ENCODE assay signal across 26 cellular contexts in the genomic region with DNA sequence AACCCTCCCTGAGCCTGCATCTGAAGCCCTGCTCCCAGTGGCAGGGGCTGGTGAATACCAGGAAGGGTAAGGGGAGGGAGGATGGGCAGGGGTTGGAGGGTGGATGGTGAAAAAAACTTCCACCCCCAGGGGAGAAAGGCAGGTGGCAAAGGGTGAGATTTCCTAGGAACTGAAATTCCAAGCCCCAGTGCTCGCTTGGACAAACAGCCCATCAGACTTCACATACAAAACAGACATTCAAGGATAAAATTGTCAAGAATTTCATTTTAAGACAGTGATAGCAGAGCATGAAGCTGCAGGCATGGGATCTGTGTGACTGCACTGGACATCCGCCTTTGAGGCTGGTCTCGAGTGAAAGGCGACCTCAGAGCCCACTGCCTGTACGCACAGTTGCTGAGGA.
"Had no signal": no experiment of that assay in that cellular context is flagged by ENCODE, and none has a peak within 500 bp of the region (broad histone marks: within the 10 kb centered on the region; RNA-seq: fewer than 3 reads in every experiment).

No MANE protein-coding gene starts in this region.

- H3K27ac Mint-ChIP-seq: naive B cell; naive thymus-derived CD8-positive, alpha-beta T cell; natural killer cell treated with Interleukin-12 subunit alpha and Interleukin-12 subunit beta and Interleukin-15 and Interleukin-18, amount 100 ng/mL, for 72 hours; nephron progenitor cell; stimulated activated effector memory CD8-positive, alpha-beta T cell treated with anti-CD3 and anti-CD28 coated beads, Interleukin-12 subunit alpha, Interleukin-12 subunit beta, amount 100 ng/mL, for 72 hours; stimulated activated naive B cell treated with anti-CD40 and anti-IgM and Interleukin-4, amounts not matched to agents 10 μg/mL and 1 μg/mL and 100 μg/mL, for 72 hours; stimulated activated naive CD8-positive, alpha-beta T cell treated with anti-CD3 and anti-CD28 coated beads, Interleukin-15, Interleukin-2, amounts not matched to agents 100 ng/mL and 50 ng/mL, for 24 hours had no signal

- H3K9me3 Mint-ChIP-seq: naive thymus-derived CD8-positive, alpha-beta T cell; natural killer cell treated with Interleukin-12 subunit alpha and Interleukin-12 subunit beta and Interleukin-15 and Interleukin-18, amount 100 ng/mL, for 72 hours; nephron progenitor cell; neural crest cell; stimulated activated effector memory CD8-positive, alpha-beta T cell treated with anti-CD3 and anti-CD28 coated beads, Interleukin-12 subunit alpha, Interleukin-12 subunit beta, amount 100 ng/mL, for 72 hours had no signal

- H3K36me3 Mint-ChIP-seq: naive B cell; naive thymus-derived CD8-positive, alpha-beta T cell; natural killer cell treated with Interleukin-12 subunit alpha and Interleukin-12 subunit beta and Interleukin-15 and Interleukin-18, amount 100 ng/mL, for 72 hours; stimulated activated effector memory CD8-positive, alpha-beta T cell treated with anti-CD3 and anti-CD28 coated beads, Interleukin-12 subunit alpha, Interleukin-12 subunit beta, amount 100 ng/mL, for 72 hours; stimulated activated naive B cell treated with anti-CD40 and anti-IgM and Interleukin-4, amounts not matched to agents 10 μg/mL and 1 μg/mL and 100 μg/mL, for 72 hours had no signal

- H3K9me3 ChIP-seq: neutrophil, pancreas, prostate gland, right lobe of liver, sigmoid colon, stomach, thoracic aorta, thyroid gland, tibial nerve, upper lobe of left lung had no signal

- H3K27ac ChIP-seq: neutrophil, pancreas, prostate gland, right lobe of liver, sigmoid colon, stomach, thoracic aorta, thyroid gland, tibial nerve, upper lobe of left lung had no signal

- H3K4me1 ChIP-seq: pancreas, prostate gland, right lobe of liver, sigmoid colon, stomach, thyroid gland, tibial nerve, upper lobe of left lung had no signal

- H3K27me3 ChIP-seq: neutrophil, pancreas, right lobe of liver, sigmoid colon, thyroid gland, tibial nerve, upper lobe of left lung had no signal

- H3K36me3 ChIP-seq: neutrophil, pancreas, prostate gland, right lobe of liver, sigmoid colon, stomach, thoracic aorta, thyroid gland, tibial nerve, upper lobe of left lung had no signal

- H3K27me3 Mint-ChIP-seq: stimulated activated naive B cell treated with anti-CD40 and anti-IgM and Interleukin-4, amounts not matched to agents 10 μg/mL and 1 μg/mL and 100 μg/mL, for 72 hours had no signal

- DNase-seq: naive B cell; naive thymus-derived CD8-positive, alpha-beta T cell; nephron progenitor cell; pancreas; right cardiac atrium; right lobe of liver; sigmoid colon; small intestine; stimulated activated CD4-positive, alpha-beta T cell treated with anti-CD3 and anti-CD28 coated beads, Interleukin-15, amount 100 ng/mL, for 24 hours; stimulated activated CD4-positive, alpha-beta T cell treated with anti-CD3 and anti-CD28 coated beads, Interleukin-2, amount 100 ng/mL, for 24 hours; stimulated activated CD4-positive, alpha-beta T cell treated with anti-CD3 and anti-CD28 coated beads, Interleukin-2, amount 100 ng/mL, for 48 hours; stimulated activated CD4-positive, alpha-beta T cell treated with anti-CD3 and anti-CD28 coated beads, Interleukin-4, amount 100 ng/mL, for 24 hours; stimulated activated naive B cell treated with anti-CD40 and anti-IgM and Interleukin-4, amounts not matched to agents 10 μg/mL and 1 μg/mL and 100 μg/mL, for 72 hours; stimulated activated naive CD4-positive, alpha-beta T cell treated with Interleukin-2 at 50 U/mL for 16 hours; stomach; thyroid gland; trophoblast cell had no signal

- ATAC-seq: naive thymus-derived CD8-positive, alpha-beta T cell; natural killer cell treated with Interleukin-12 subunit alpha and Interleukin-12 subunit beta and Interleukin-15 and Interleukin-18, amount 100 ng/mL, for 72 hours; pancreas; right lobe of liver; stimulated activated naive B cell treated with anti-CD40 and anti-IgM and Interleukin-4, amounts not matched to agents 10 μg/mL and 1 μg/mL and 100 μg/mL, for 72 hours had no signal

- H3K4me3 Mint-ChIP-seq: naive B cell; naive thymus-derived CD8-positive, alpha-beta T cell; natural killer cell treated with Interleukin-12 subunit alpha and Interleukin-12 subunit beta and Interleukin-15 and Interleukin-18, amount 100 ng/mL, for 72 hours; nephron progenitor cell; neural crest cell; stimulated activated effector memory CD8-positive, alpha-beta T cell treated with anti-CD3 and anti-CD28 coated beads, Interleukin-12 subunit alpha, Interleukin-12 subunit beta, amount 100 ng/mL, for 72 hours; stimulated activated naive B cell treated with anti-CD40 and anti-IgM and Interleukin-4, amounts not matched to agents 10 μg/mL and 1 μg/mL and 100 μg/mL, for 72 hours; stimulated activated naive CD8-positive, alpha-beta T cell treated with anti-CD3 and anti-CD28 coated beads, Interleukin-15, Interleukin-2, amounts not matched to agents 100 ng/mL and 50 ng/mL, for 24 hours had no signal

- H3K4me3 ChIP-seq: pancreas, prostate gland, right lobe of liver, sigmoid colon, stomach, thoracic aorta, thyroid gland, tibial nerve, upper lobe of left lung had no signal

- H3K4me1 Mint-ChIP-seq: naive B cell; naive thymus-derived CD8-positive, alpha-beta T cell; stimulated activated effector memory CD8-positive, alpha-beta T cell treated with anti-CD3 and anti-CD28 coated beads, Interleukin-12 subunit alpha, Interleukin-12 subunit beta, amount 100 ng/mL, for 72 hours; stimulated activated naive B cell treated with anti-CD40 and anti-IgM and Interleukin-4, amounts not matched to agents 10 μg/mL and 1 μg/mL and 100 μg/mL, for 72 hours had no signal
